In genomic region chr1:223711838-223712183, GRCh38 we compare ENCODE assay signal across 8 cellular contexts. TPM values are rescaled to one million over a fixed set of nuclear protein-coding genes. Genes with fewer than 3 reads are reported as not detected.
DNase-seq lines count a peak whose midpoint lies in the region; ATAC-seq, FAIRE-seq and TF ChIP-seq lines count a peak whose summit lies in the region.

No MANE protein-coding gene starts in this region.

- H3K27ac Mint-ChIP-seq in activated T-cell treated with anti-CD3 and anti-CD28 coated beads, Interleukin-2, amount 50 U/mL, for 24 hours = peak overlapping the region; percentile 75

- WGBS in HepG2 (ENCODE audit: low lambda C conversion rate) = 9% methylated on average over 11 of the region's 11 CpGs

- H3K9me3 ChIP-seq in HepG2 (ENCODE audit: low read length) = no peaks in the 10 kb centered on the region
- H3K9me3 ChIP-seq in thoracic aorta = no peaks in the 10 kb centered on the region

- peak overlapping the region; percentile 84 for H3K4me2 ChIP-seq in HepG2 (ENCODE audit: low read depth, low read length)

- H3K27me3 ChIP-seq in HepG2 (ENCODE audit: control insufficient read depth in 1 of 2, insufficient read depth in 2 of 2, low read length in 2 of 2) = peaks cover 5 to 50% of the 10 kb centered on the region in 2 experiments; a peak in 4 of 5 replicates
- H3K27me3 ChIP-seq in thoracic aorta (replicated peaks; ENCODE audit: insufficient read depth) = no peaks in the 10 kb centered on the region

- no peak for TF ChIP-seq POLR2A in HepG2 (IDR thresholded peaks at IDR 0.05; ENCODE audit: insufficient read depth in 1 of 2, low read depth in 2 of 2, low read length in 2 of 2)

- H3K79me2 ChIP-seq in HepG2 (ENCODE audit: insufficient read depth, low read length) = no peaks in the 10 kb centered on the region

- H3K4me1 ChIP-seq in HepG2 (ENCODE audit: insufficient read depth, low read length) (peaks cover 72% of the 10 kb centered on the region), thoracic aorta (ENCODE audit: control insufficient read depth in 1 of 2, low read depth in 2 of 2) (peaks cover 50 to 66% of the 10 kb centered on the region in 2 donors)

- no peaks in the 10 kb centered on the region for H3K27me3 Mint-ChIP-seq in activated T-cell treated with anti-CD3 and anti-CD28 coated beads, Interleukin-2, amount 50 U/mL, for 24 hours

- no peak for TF ChIP-seq EP300 in HepG2 (IDR thresholded peaks at IDR 0.05; ENCODE audit: low read depth in 2 of 2, low read length in 2 of 2)
- TF ChIP-seq EP300 in HepG2 (CRISPR knock-in tag; IDR thresholded peaks at IDR 0.05; ENCODE audit: borderline replicate concordance) = no peak

- intact Hi-C loops in HepG2 (cut with micrococcal nuclease; ENCODE audit: unreplicated experiment) (loop anchor here (5.0 kb wide), 1 partner anchor 35 kb away; no protein-coding TSS in a partner anchor), head of caudate nucleus (cut with DNase I) (loop anchor here (2.0 to 5.0 kb wide), 2 partner anchors 37 to 135 kb away; partner anchors contain the start of gene TP53BP2)

- no peak for TF ChIP-seq RAD21 in HepG2 (CRISPR knock-in tag; IDR thresholded peaks at IDR 0.05)

- POLR2A ChIA-PET in HepG2 (lab: Yijun Ruan, JAX) = interaction anchor here (1.2 kb wide), 1 partner anchor 35 kb away, joined by 4 read pairs; no protein-coding TSS in a partner anchor

- CTCF ChIA-PET in HepG2 (lab: Yijun Ruan, JAX; ENCODE audit: low intra/inter-chr PET ratio, low total read pairs) = interaction anchor here (1.4 to 2.3 kb wide), 2 partner anchors 14 to 38 kb away, joined by 7 to 12 read pairs; no protein-coding TSS in a partner anchor

- no peaks in the 10 kb centered on the region for H3K36me3 ChIP-seq in HepG2 (replicated peaks in 1 of 2; ENCODE audit: control insufficient read depth in 1 of 2, insufficient read depth in 2 of 2, low read length in 2 of 2)
- H3K36me3 ChIP-seq in thoracic aorta = no peaks in the 10 kb centered on the region

- DNase-seq in activated T-cell treated with anti-CD3 and anti-CD28 coated beads, Interleukin-2, amount 50 U/mL, for 24 hours = no peak
- DNase-seq in activated T-cell treated with anti-CD3 and anti-CD28 coated beads, Interleukin-2, amount 50 U/mL, for 48 hours = no peak
- DNase-seq in astrocyte of the spinal cord (ENCODE audit: low read depth, low spot score) (no peak), HepG2 (ENCODE audit: low spot score) (no peak), thoracic aorta (ENCODE audit: low spot score) (no peak), head of caudate nucleus (no peak)
- DNase-seq in activated CD4-positive, alpha-beta T cell treated with anti-CD3 and anti-CD28 coated beads, Interleukin-2, amount 50 U/mL, for 4 hours = no peak

- H3K27ac ChIP-seq in HepG2 (ENCODE audit: extremely low read length, insufficient read depth, low read length) (no peak overlapping the region), thoracic aorta (peak overlapping the region; percentile 84 to 94)

- TF ChIP-seq CTCF in astrocyte of the spinal cord (IDR thresholded peaks at IDR 0.05; ENCODE audit: low read depth, low read length) (no peak), HepG2 (CRISPR knock-in tag; IDR thresholded peaks at IDR 0.05) (no peak), thoracic aorta (IDR thresholded peaks at IDR 0.05) (no peak)

- in situ Hi-C loops in astrocyte of the spinal cord (cut with HindIII; ENCODE audit: low sequenced_read_pairs) = no loop called here
- in situ Hi-C loops in HepG2 (cut with HindIII; ENCODE audit: extremely low pct_ligation_motif_present, low pct_unique_long_range_greater_than_20kb) = no loop called here

- H3K4me3 ChIP-seq in astrocyte of the spinal cord (ENCODE audit: low read depth, low read length) (peak overlapping the region; percentile 27), HepG2 (replicated peaks in 1 of 3; ENCODE audit: insufficient read depth in 1 of 3, low read depth in 2 of 3, low read length in 3 of 3) (peak overlapping the region; percentile 52 to 81 (median 68)), thoracic aorta (peak overlapping the region; percentile 97)

- no peak for ATAC-seq in HepG2
- no peak for ATAC-seq in thoracic aorta (ENCODE audit: insufficient number of reproducible peaks, low FRiP score, low read depth)
- ATAC-seq in HG03095 (IDR thresholded peaks at IDR 0.05; ENCODE audit: unreplicated experiment) = no peak

- no TSS peak for BruUV-seq in HepG2 (replicated peaks; lab: Mats Ljungman, UMichigan)

- H4K20me1 ChIP-seq in HepG2 (ENCODE audit: insufficient read depth, low read length) = no peaks in the 10 kb centered on the region

- no peaks in the 10 kb centered on the region for H3K9me3 Mint-ChIP-seq in activated T-cell treated with anti-CD3 and anti-CD28 coated beads, Interleukin-2, amount 50 U/mL, for 24 hours

- no peak overlapping the region for H2AFZ ChIP-seq in HepG2 (ENCODE audit: low read length)

- H3K4me3 Mint-ChIP-seq in activated T-cell treated with anti-CD3 and anti-CD28 coated beads, Interleukin-2, amount 50 U/mL, for 24 hours = peak overlapping the region; percentile 65

- H3K36me3 Mint-ChIP-seq in activated T-cell treated with anti-CD3 and anti-CD28 coated beads, Interleukin-2, amount 50 U/mL, for 24 hours (ENCODE audit: low read depth) = peaks cover 5% of the 10 kb centered on the region

- no peak for FAIRE-seq in HepG2 (lab: Jason Lieb, UNC)

- H3K4me1 Mint-ChIP-seq in activated T-cell treated with anti-CD3 and anti-CD28 coated beads, Interleukin-2, amount 50 U/mL, for 24 hours (ENCODE audit: low read depth) = peaks cover 69% of the 10 kb centered on the region

- H3K9ac ChIP-seq in HepG2 (ENCODE audit: insufficient read depth, low read depth, low read length) = 0 out of 2 replicates have a peak overlapping the region, but pooled peaks have one; percentile 10

TF ChIP-seq in HepG2, 621 proteins besides CTCF, POLR2A, EP300 and RAD21 (continues in another document):
- 0 out of 2 replicates have a peak, but pooled peaks have one; percentile 4 for TF ChIP-seq EED (CRISPR knock-in tag; IDR thresholded peaks at IDR 0.05)
- TF ChIP-seq ZKSCAN5 (CRISPR knock-in tag; IDR thresholded peaks at IDR 0.05) = no peak

RNA-seq across cellular contexts. Expression of gene CAPN2, which starts 0.5 kb away (rescaled TPM):
- total RNA-seq in HepG2 (2016; rRNA removed; fragmentation: Illumina TruSeq; extraction: Trizol) = 6.2 and 7.8 TPM in 2 replicates
- total RNA-seq in HepG2 (2016; cell fraction: cytosol; rRNA removed; fragmentation: Illumina TruSeq; extraction: Trizol; ENCODE audit: low read depth) = 2.0 and 2.6 TPM in 2 replicates
- 6.2 and 7.8 TPM in 2 replicates for total RNA-seq in HepG2 (2016; cell fraction: insoluble cytoplasmic fraction; rRNA removed; fragmentation: Illumina TruSeq; extraction: Trizol)
- total RNA-seq in HepG2 (2016; cell fraction: membrane; rRNA removed; fragmentation: Illumina TruSeq; extraction: Trizol) = 5.4 and 5.5 TPM in 2 replicates
- total RNA-seq in HepG2 (2016; cell fraction: nucleus; rRNA removed; fragmentation: Illumina TruSeq; extraction: Trizol) = 4.8 and 5.3 TPM in 2 replicates
- 7.4 and 10.8 TPM in 2 replicates for polyA plus RNA-seq in HepG2 (2011; rRNA removed)
- polyA plus RNA-seq in HepG2 (2011; cell fraction: cytosol; rRNA removed) = 3.5 and 4.8 TPM in 2 replicates
- 27.6 and 31.4 TPM in 2 replicates for polyA plus RNA-seq in HepG2 (2011; cell fraction: nucleus; rRNA removed)
- polyA plus RNA-seq in HepG2 (2012) = 7.0 and 8.4 TPM in 2 replicates
- polyA plus RNA-seq in HepG2 (2016; cell fraction: cytosol; fragmentation: Illumina TruSeq; extraction: Trizol; ENCODE audit: low read depth) = 2.3 and 2.7 TPM in 2 replicates
- 8.9 and 9.2 TPM in 2 replicates for polyA plus RNA-seq in HepG2 (2016; cell fraction: insoluble cytoplasmic fraction; fragmentation: Illumina TruSeq; extraction: Trizol; ENCODE audit: low read depth)
- polyA plus RNA-seq in HepG2 (2016; cell fraction: membrane; fragmentation: Illumina TruSeq; extraction: Trizol; ENCODE audit: low read depth) = 4.9 and 5.3 TPM in 2 replicates
- 9.2 and 12.8 TPM in 2 replicates for polyA plus RNA-seq in HepG2 (2016; cell fraction: nucleus; fragmentation: Illumina TruSeq; extraction: Trizol; ENCODE audit: insufficient read depth, low read depth)
- polyA minus RNA-seq in HepG2 (2011; rRNA and poly(A)+ RNA removed; ENCODE audit: low replicate concordance) = 5.0 and 63.8 TPM in 2 replicates
- 4.1 and 4.3 TPM in 2 replicates for polyA minus RNA-seq in HepG2 (2011; cell fraction: cytosol; rRNA and poly(A)+ RNA removed)
- 7.7 and 11.3 TPM in 2 replicates for polyA minus RNA-seq in HepG2 (2011; cell fraction: nucleus; rRNA and poly(A)+ RNA removed)
- 100 to 1,000 TPM; 235 to 258 TPM for total RNA-seq in thoracic aorta

RNA-seq across cellular contexts. Expression of gene CAPN8, which starts 46.3 kb away (rescaled TPM):
- 0.20 TPM in 1 of 2 replicates, not detected in the other for total RNA-seq in HepG2 (2016; rRNA removed; fragmentation: Illumina TruSeq; extraction: Trizol)
- not detected in 2 replicates for total RNA-seq in HepG2 (2016; cell fraction: cytosol; rRNA removed; fragmentation: Illumina TruSeq; extraction: Trizol; ENCODE audit: low read depth)
- 0.11 TPM in 1 of 2 replicates, not detected in the other for total RNA-seq in HepG2 (2016; cell fraction: insoluble cytoplasmic fraction; rRNA removed; fragmentation: Illumina TruSeq; extraction: Trizol)
- total RNA-seq in HepG2 (2016; cell fraction: membrane; rRNA removed; fragmentation: Illumina TruSeq; extraction: Trizol) = not detected in 2 replicates
- 0.31 TPM in 1 of 2 replicates, not detected in the other for total RNA-seq in HepG2 (2016; cell fraction: nucleus; rRNA removed; fragmentation: Illumina TruSeq; extraction: Trizol)
- polyA plus RNA-seq in HepG2 (2011; rRNA removed) = 0.25 TPM in 2 replicates
- 0.05 TPM in 1 of 2 replicates, not detected in the other for polyA plus RNA-seq in HepG2 (2011; cell fraction: cytosol; rRNA removed)
- polyA plus RNA-seq in HepG2 (2011; cell fraction: nucleus; rRNA removed) = 1.1 and 2.0 TPM in 2 replicates
- polyA plus RNA-seq in HepG2 (2012) = 0.47 and 0.49 TPM in 2 replicates
- not detected in 2 replicates for polyA plus RNA-seq in HepG2 (2016; cell fraction: cytosol; fragmentation: Illumina TruSeq; extraction: Trizol; ENCODE audit: low read depth)
- polyA plus RNA-seq in HepG2 (2016; cell fraction: insoluble cytoplasmic fraction; fragmentation: Illumina TruSeq; extraction: Trizol; ENCODE audit: low read depth) = not detected in 2 replicates
- polyA plus RNA-seq in HepG2 (2016; cell fraction: membrane; fragmentation: Illumina TruSeq; extraction: Trizol; ENCODE audit: low read depth) = not detected in 2 replicates
- 1.4 TPM in 1 of 2 replicates, not detected in the other for polyA plus RNA-seq in HepG2 (2016; cell fraction: nucleus; fragmentation: Illumina TruSeq; extraction: Trizol; ENCODE audit: insufficient read depth, low read depth)
- 0.58 TPM in 1 of 2 replicates, not detected in the other for polyA minus RNA-seq in HepG2 (2011; rRNA and poly(A)+ RNA removed; ENCODE audit: low replicate concordance)
- polyA minus RNA-seq in HepG2 (2011; cell fraction: cytosol; rRNA and poly(A)+ RNA removed) = not detected in 2 replicates
- 0.87 and 1.0 TPM in 2 replicates for polyA minus RNA-seq in HepG2 (2011; cell fraction: nucleus; rRNA and poly(A)+ RNA removed)
- total RNA-seq in thoracic aorta = 10 to 100 TPM in 1 of 2 donors, not detected in 1; 17.5 TPM

Comparison
In these comparisons a context has a peak if more than half of its experiments do, and no peak if none do; other contexts are left out.
1. H3K4me3 ChIP-seq: peak in every context shown above with its lines; median percentile 97 in thoracic aorta; 68 in HepG2; 27 in astrocyte of the spinal cord.
2. RNA of gene CAPN2, which starts 0.5 kb away (total RNA-seq): 235 to 258 TPM in thoracic aorta; 2.0 to 7.8 TPM in HepG2; every median in the first group is over 10 times any median in the second.